8 cellular contexts compared by ENCODE assay signal in genomic region chr5:154445422-154446182, GRCh38. TPM values are rescaled to one million over a fixed set of nuclear protein-coding genes. Genes with fewer than 3 reads are reported as not detected.
DNase-seq lines count a peak whose midpoint lies in the region; TF ChIP-seq lines count a peak whose summit lies in the region.

TSS of gene SAP30L (plus strand) at chr5:154445997. CDS start at chr5:154446605, 608 bp downstream.

- no peaks in the 10 kb centered on the region for H3K27me3 Mint-ChIP-seq in neural crest cell (ENCODE audit: low read depth)

- no peaks in the 10 kb centered on the region for H3K9me2 ChIP-seq in MM.1S (replicated peaks; ENCODE audit: insufficient read depth, low read length)

- H3K4me2 ChIP-seq in MM.1S (ENCODE audit: low read depth, low read length): peak within 1 kb of the TSS; percentile 98

- H3K9me3 ChIP-seq in MM.1S (replicated peaks; ENCODE audit: insufficient read depth, low read length): no peaks in the 10 kb centered on the region
- no peaks in the 10 kb centered on the region for H3K9me3 ChIP-seq in stomach

- 0 out of 2 replicates have a peak, but pooled peaks cover 6% of the 10 kb centered on the region for H3F3A ChIP-seq in MM.1S (ENCODE audit: insufficient read depth, low read length)

- peaks cover 39% of the 10 kb centered on the region for H3K4me1 Mint-ChIP-seq in neural crest cell

- no peaks in the 10 kb centered on the region; the same call in 1 of the 2 replicates for H4K20me1 ChIP-seq in MM.1S (ENCODE audit: insufficient read depth, low read length)

- peak within 1 kb of the TSS; percentile 93 for H2AFZ ChIP-seq in MM.1S (ENCODE audit: low read length)

- H3K36me3 ChIP-seq in MM.1S (replicated peaks; ENCODE audit: insufficient read depth, low read length): no peaks in the 10 kb centered on the region
- peaks cover 12 to 33% (median 26%) of the 10 kb centered on the region in 4 donors for H3K36me3 ChIP-seq in stomach

- H3K9ac ChIP-seq in MM.1S (ENCODE audit: low read length): peak within 1 kb of the TSS; percentile 68; the same call in 1 of the 2 replicates

- intact Hi-C loops in stomach (cut with DNase I; ENCODE audit: low total_unique reads): no loop called here

- no peaks in the 10 kb centered on the region for H3K36me3 Mint-ChIP-seq in neural crest cell (ENCODE audit: low read depth)

- peak within 1 kb of the TSS; percentile 91 for H3K4me3 ChIP-seq in MM.1S (ENCODE audit: low read length)
- H3K4me3 ChIP-seq in fibroblast of villous mesenchyme (ENCODE audit: low read depth, low read length): peak within 1 kb of the TSS; percentile 98
- H3K4me3 ChIP-seq in stomach: peak within 1 kb of the TSS; percentile 62 to 98 (median 86)

- peaks cover 4% of the 10 kb centered on the region for H3K4me1 ChIP-seq in MM.1S (ENCODE audit: low read length)
- H3K4me1 ChIP-seq in stomach: peaks cover 22 to 49% (median 38%) of the 10 kb centered on the region in 4 donors

- peak; percentile 93 for DNase-seq in GDM1 (lab: John Stamatoyannopoulos, UW)
- peak; percentile 90 for DNase-seq in HCEC 1CT
- DNase-seq in MM.1S: peak; percentile 95
- DNase-seq in SIG-M5 treated with dmso at 0.1 percent for 504 hours (lab: John Stamatoyannopoulos, UW; ENCODE audit: unreplicated experiment): peak; percentile 94
- DNase-seq in activated gamma-delta T cell treated with Interleukin-2 at 50 U/mL for 16 hours: peak; percentile 95
- peak; percentile 94 for DNase-seq in fibroblast of villous mesenchyme (ENCODE audit: low read depth)
- peak; percentile 95 for DNase-seq in neural crest cell (ENCODE audit: low read depth, low spot score)
- DNase-seq in stomach: peak; percentile 97

- H3K27ac Mint-ChIP-seq in neural crest cell (ENCODE audit: unreplicated experiment): peak within 1 kb of the TSS; percentile 88

- H3K27ac ChIP-seq in MM.1S (ENCODE audit: low read length): peak within 1 kb of the TSS; percentile 30; the same call in 1 of the 2 replicates
- H3K27ac ChIP-seq in stomach: peak within 1 kb of the TSS; percentile 75 to 90 (median 84)

- TF ChIP-seq POLR2A in stomach (IDR thresholded peaks at IDR 0.05): peak in 2 of 4 donors; percentile 52 to 70

- H3K27me3 ChIP-seq in MM.1S (replicated peaks; ENCODE audit: insufficient read depth, low read length) (no peaks in the 10 kb centered on the region), stomach (no peaks in the 10 kb centered on the region)

- peak within 1 kb of the TSS; percentile 98 for H3K4me3 Mint-ChIP-seq in neural crest cell

- 0 to 1% (median 0%) methylated on average over 39 to 69 of the region's 69 CpGs for WGBS in stomach, 5 donors

- peaks cover 46% of the 10 kb centered on the region for H3K79me2 ChIP-seq in MM.1S (ENCODE audit: low read length)

- no peak for TF ChIP-seq EP300 in stomach (IDR thresholded peaks at IDR 0.05)

- no peaks in the 10 kb centered on the region for H3K9me3 Mint-ChIP-seq in neural crest cell

- no peak for TF ChIP-seq CTCF in MM.1S (IDR thresholded peaks at IDR 0.05; ENCODE audit: low read length)
- no peak for TF ChIP-seq CTCF in fibroblast of villous mesenchyme (IDR thresholded peaks at IDR 0.05; ENCODE audit: insufficient read depth, low read depth, low read length)
- TF ChIP-seq CTCF in neural crest cell (conservative IDR thresholded peaks at IDR 0.05): no peak
- no peak for TF ChIP-seq CTCF in stomach (IDR thresholded peaks at IDR 0.05)

RNA-seq across cellular contexts. Expression of gene SAP30L, which starts in this region (rescaled TPM):
- 14.8 and 20.7 TPM in 2 replicates for total RNA-seq in fibroblast of villous mesenchyme
- 46.3 and 49.2 TPM in 2 replicates for total RNA-seq in neural crest cell
- total RNA-seq in stomach: 10 to 100 TPM; 15.8 to 51.0 (median 30.3) TPM
- 10 to 100 TPM; 13.9 to 20.0 (median 14.7) TPM for polyA plus RNA-seq in stomach

Comparison
In these comparisons a context has a peak if more than half of its experiments do, and no peak if none do; other contexts are left out.
1. Peak in every context shown above with its lines: DNase-seq, H3K4me3 ChIP-seq and H3K27ac ChIP-seq.